In the genomic region with DNA sequence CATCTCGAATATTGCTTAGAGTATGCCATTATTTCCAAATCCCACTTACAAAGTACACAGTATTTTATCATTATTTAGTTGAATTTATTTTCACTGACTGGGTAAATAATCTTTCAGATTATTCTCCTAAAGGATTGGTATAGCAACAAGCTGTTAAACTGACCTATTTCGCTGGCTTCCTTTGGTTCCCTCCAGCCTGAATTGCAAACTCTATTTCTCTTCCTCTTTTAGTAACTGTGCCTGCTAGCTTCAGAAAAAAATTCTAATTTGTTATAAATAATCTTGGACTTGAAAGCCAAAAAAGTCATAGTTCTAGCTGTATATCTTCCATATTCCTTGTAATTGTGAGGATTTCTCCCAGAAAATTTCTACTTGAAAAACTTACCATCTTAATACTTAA, we compare ENCODE assay signal across 17 cellular contexts. TPM values are rescaled to one million over a fixed set of nuclear protein-coding genes. Genes with fewer than 3 reads are reported as not detected.
DNase-seq lines count a peak whose midpoint lies in the region; ATAC-seq and TF ChIP-seq lines count a peak whose summit lies in the region.
"Had no signal": no experiment of that assay in that cellular context is flagged by ENCODE, and none has a peak within 500 bp of the region (broad histone marks: within the 10 kb centered on the region; RNA-seq: fewer than 3 reads in every experiment).

No MANE protein-coding gene starts in this region.

- peak overlapping the region; percentile 32 for H3K4me3 ChIP-seq in endodermal cell (ENCODE audit: low read length)
- no peak overlapping the region for H3K4me3 ChIP-seq in CD4-positive, alpha-beta memory T cell (ENCODE audit: low read length in 2 of 2)
- H3K4me3 ChIP-seq: cardiac muscle cell, upper lobe of right lung had no signal

- H3K27me3 ChIP-seq in endodermal cell (ENCODE audit: control insufficient read depth, insufficient read depth, low read length, poor library complexity, severe bottlenecking) = no peaks in the 10 kb centered on the region
- no peaks in the 10 kb centered on the region for H3K27me3 ChIP-seq in CD4-positive, alpha-beta memory T cell (ENCODE audit: insufficient read depth, low read length)
- H3K27me3 ChIP-seq: cardiac muscle cell, upper lobe of right lung had no signal

- no peak for ATAC-seq in activated T-cell treated with anti-CD3 and anti-CD28 coated beads, Interleukin-2, amount 50 U/mL, for 72 hours (replicated peaks in 1 of 2)
- ATAC-seq in activated T-cell treated with anti-CD3 and anti-CD28 coated beads, Interleukin-2, amount 50 U/mL, for 4 hours = no peak
- ATAC-seq in HG02588 (IDR thresholded peaks at IDR 0.05; ENCODE audit: unreplicated experiment) (no peak), GM21786 (IDR thresholded peaks at IDR 0.05; ENCODE audit: unreplicated experiment) (no peak)
- ATAC-seq: left lobe of liver had no signal

- H3K36me3 Mint-ChIP-seq in activated T-cell treated with anti-CD3 and anti-CD28 coated beads, Interleukin-2, amount 50 U/mL, for 72 hours (ENCODE audit: insufficient read depth in 2 of 2) = peaks cover 4 to 5% of the 10 kb centered on the region in 2 donors
- no peaks in the 10 kb centered on the region for H3K36me3 Mint-ChIP-seq in activated T-cell treated with anti-CD3 and anti-CD28 coated beads, Interleukin-2, amount 50 U/mL, for 4 hours (ENCODE audit: insufficient read depth)
- H3K36me3 Mint-ChIP-seq in endodermal cell (ENCODE audit: low read depth) = peaks cover 10% of the 10 kb centered on the region
- H3K36me3 Mint-ChIP-seq in CD4-positive, alpha-beta memory T cell = no peaks in the 10 kb centered on the region
- H3K36me3 Mint-ChIP-seq: activated naive CD8-positive, alpha-beta T cell; IgD-negative memory B cell had no signal

- no peak for DNase-seq in activated T-cell treated with anti-CD3 and anti-CD28 coated beads, Interleukin-2, amount 50 U/mL, for 72 hours
- DNase-seq in activated T-cell treated with anti-CD3 and anti-CD28 coated beads, Interleukin-2, amount 50 U/mL, for 4 hours = no peak
- DNase-seq in NOMO-1 (lab: John Stamatoyannopoulos, UW; ENCODE audit: unreplicated experiment in 2 of 2) (peak; percentile 42 to 72), endodermal cell (no peak), cerebellum (ENCODE audit: low spot score) (no peak)
- no peak for DNase-seq in CD4-positive, alpha-beta memory T cell
- DNase-seq: NCI-H1436 treated with DMSO at 0.1 percent for 48 hours, NCI-H510A, upper lobe of right lung had no signal

- peaks cover 37% of the 10 kb centered on the region for H3K9me3 ChIP-seq in endodermal cell (ENCODE audit: control insufficient read depth, low read length)
- H3K9me3 ChIP-seq in CD4-positive, alpha-beta memory T cell (ENCODE audit: control insufficient read depth in 1 of 2, low read length in 2 of 2) = no peaks in the 10 kb centered on the region
- H3K9me3 ChIP-seq: upper lobe of right lung had no signal

- peaks cover 8% of the 10 kb centered on the region for H3K4me1 ChIP-seq in endodermal cell (ENCODE audit: control insufficient read depth, insufficient read depth, low read length)
- no peaks in the 10 kb centered on the region for H3K4me1 ChIP-seq in CD4-positive, alpha-beta memory T cell (ENCODE audit: insufficient read depth, low read length)
- H3K4me1 ChIP-seq: upper lobe of right lung had no signal

- H3K27me3 Mint-ChIP-seq in activated T-cell treated with anti-CD3 and anti-CD28 coated beads, Interleukin-2, amount 50 U/mL, for 72 hours (ENCODE audit: low read depth) = peaks cover 67% of the 10 kb centered on the region
- H3K27me3 Mint-ChIP-seq in activated T-cell treated with anti-CD3 and anti-CD28 coated beads, Interleukin-2, amount 50 U/mL, for 4 hours (ENCODE audit: low read depth) = peaks cover 42% of the 10 kb centered on the region
- no peaks in the 10 kb centered on the region for H3K27me3 Mint-ChIP-seq in endodermal cell (ENCODE audit: insufficient read depth)
- H3K27me3 Mint-ChIP-seq in CD4-positive, alpha-beta memory T cell = peaks cover 28 to 38% of the 10 kb centered on the region in 2 donors

- intact Hi-C loops in CD4-positive, alpha-beta memory T cell (cut with micrococcal nuclease) = no loop called here

- CTCF ChIA-PET in CD4-positive, alpha-beta memory T cell (lab: Charles Lee; ENCODE audit: partially characterized antibody) = interaction anchor here (1.7 kb wide), 1 partner anchor 70 kb away, joined by 3 read pairs; no protein-coding TSS in a partner anchor

- peaks cover 5 to 6% of the 10 kb centered on the region in 2 donors for H3K9me3 Mint-ChIP-seq in activated T-cell treated with anti-CD3 and anti-CD28 coated beads, Interleukin-2, amount 50 U/mL, for 72 hours
- no peaks in the 10 kb centered on the region for H3K9me3 Mint-ChIP-seq in activated T-cell treated with anti-CD3 and anti-CD28 coated beads, Interleukin-2, amount 50 U/mL, for 4 hours
- H3K9me3 Mint-ChIP-seq in endodermal cell = peaks cover 38% of the 10 kb centered on the region
- H3K9me3 Mint-ChIP-seq in CD4-positive, alpha-beta memory T cell = peaks cover 0 to 3% (median under 1%) of the 10 kb centered on the region in 8 donors
- H3K9me3 Mint-ChIP-seq: stimulated activated naive CD8-positive, alpha-beta T cell treated with anti-CD3 and anti-CD28 coated beads, Interleukin-15, Interleukin-2, amounts not matched to agents 100 ng/mL and 50 ng/mL, for 24 hours had no signal

- TF ChIP-seq CTCF in endodermal cell (conservative IDR thresholded peaks at IDR 0.05) = no peak

- POLR2A ChIA-PET in CD4-positive, alpha-beta memory T cell (lab: Charles Lee; ENCODE audit: partially characterized antibody) = no interaction called here

- 71% methylated on average over 1 of the region's 2 CpGs; no CpG with 5 or more reads in 1 of the 2 experiments for WGBS in endodermal cell (ENCODE audit: insufficient coverage in 1 of 2, insufficient read length in 1 of 2), 2 experiments

- H3K4me3 Mint-ChIP-seq in activated T-cell treated with anti-CD3 and anti-CD28 coated beads, Interleukin-2, amount 50 U/mL, for 72 hours = peak overlapping the region; percentile 29 to 35
- no peak overlapping the region for H3K4me3 Mint-ChIP-seq in activated T-cell treated with anti-CD3 and anti-CD28 coated beads, Interleukin-2, amount 50 U/mL, for 4 hours
- H3K4me3 Mint-ChIP-seq in endodermal cell = no peak overlapping the region
- no peak overlapping the region for H3K4me3 Mint-ChIP-seq in CD4-positive, alpha-beta memory T cell
- H3K4me3 Mint-ChIP-seq: activated naive CD8-positive, alpha-beta T cell; IgD-negative memory B cell had no signal

- no peak overlapping the region for H3K27ac Mint-ChIP-seq in activated T-cell treated with anti-CD3 and anti-CD28 coated beads, Interleukin-2, amount 50 U/mL, for 72 hours
- no peak overlapping the region for H3K27ac Mint-ChIP-seq in endodermal cell
- H3K27ac Mint-ChIP-seq in CD4-positive, alpha-beta memory T cell = no peak overlapping the region
- H3K27ac Mint-ChIP-seq: IgD-negative memory B cell, progenitor cell of endocrine pancreas had no signal

- H3K27ac ChIP-seq in endodermal cell (ENCODE audit: low read depth, low read length) = no peak overlapping the region
- no peak overlapping the region for H3K27ac ChIP-seq in CD4-positive, alpha-beta memory T cell (ENCODE audit: low read depth, low read length)
- H3K27ac ChIP-seq: cardiac muscle cell, upper lobe of right lung had no signal

- H3K9ac ChIP-seq in endodermal cell (ENCODE audit: extremely low read depth, low read length, poor library complexity, severe bottlenecking) = no peak overlapping the region

- peaks cover 43% of the 10 kb centered on the region for H3K4me1 Mint-ChIP-seq in activated T-cell treated with anti-CD3 and anti-CD28 coated beads, Interleukin-2, amount 50 U/mL, for 72 hours (ENCODE audit: low read depth)
- H3K4me1 Mint-ChIP-seq in activated T-cell treated with anti-CD3 and anti-CD28 coated beads, Interleukin-2, amount 50 U/mL, for 4 hours (ENCODE audit: low read depth) = peaks cover 16% of the 10 kb centered on the region
- H3K4me1 Mint-ChIP-seq in endodermal cell = peaks cover 12% of the 10 kb centered on the region
- peaks cover 0 to 9% (median 3%) of the 10 kb centered on the region in 4 donors for H3K4me1 Mint-ChIP-seq in CD4-positive, alpha-beta memory T cell

- H3K36me3 ChIP-seq in endodermal cell (ENCODE audit: control insufficient read depth, insufficient read depth, low read length) = no peaks in the 10 kb centered on the region
- no peaks in the 10 kb centered on the region for H3K36me3 ChIP-seq in CD4-positive, alpha-beta memory T cell (ENCODE audit: insufficient read depth, low read length)
- H3K36me3 ChIP-seq: cardiac muscle cell, upper lobe of right lung had no signal

RNA-seq across cellular contexts. Expression of a gene that starts 15.0 kb away (rescaled TPM):
- total RNA-seq in activated T-cell treated with anti-CD3 and anti-CD28 coated beads, Interleukin-2, amount 50 U/mL, for 72 hours = 1 to 10 TPM in 1 of 2 donors, under 1 TPM in 1; 0.19 to 1.8 TPM
- total RNA-seq in activated T-cell treated with anti-CD3 and anti-CD28 coated beads, Interleukin-2, amount 50 U/mL, for 4 hours = not detected
- total RNA-seq in endodermal cell (under 1 TPM in 1 of 2 donors, not detected in 1; 0.31 TPM), cerebellum (6.6 TPM)
- polyA plus RNA-seq in endodermal cell (2013, experiment 1 of 2) = 1.6 TPM
- 1.6 TPM for polyA plus RNA-seq in endodermal cell (2013, experiment 2 of 2)
- total RNA-seq in CD4-positive, alpha-beta memory T cell = not detected
- not detected for polyA plus RNA-seq in CD4-positive, alpha-beta memory T cell
- polyA plus RNA-seq: IgD-negative memory B cell had no signal

Comparison
In these comparisons a context has a peak if more than half of its experiments do, and no peak if none do; other contexts are left out.
1. H3K4me3 Mint-ChIP-seq: peak in activated T-cell treated with anti-CD3 and anti-CD28 coated beads, Interleukin-2, amount 50 U/mL, for 72 hours (2 of 2); none in activated T-cell treated with anti-CD3 and anti-CD28 coated beads, Interleukin-2, amount 50 U/mL, for 4 hours (single experiment), endodermal cell (single experiment) and CD4-positive, alpha-beta memory T cell (0 of 8).
2. DNase-seq: peak in NOMO-1 (2 of 2); none in activated T-cell treated with anti-CD3 and anti-CD28 coated beads, Interleukin-2, amount 50 U/mL, for 72 hours (0 of 2), activated T-cell treated with anti-CD3 and anti-CD28 coated beads, Interleukin-2, amount 50 U/mL, for 4 hours (single experiment), endodermal cell (single experiment), cerebellum (single experiment) and CD4-positive, alpha-beta memory T cell (0 of 5).